Comparison of ENCODE assay signal across 8 cellular contexts in genomic region chr6:33172307-33173227, GRCh38. TPM values are rescaled to one million over a fixed set of nuclear protein-coding genes. Genes with fewer than 3 reads are reported as not detected.
DNase-seq lines count a peak whose midpoint lies in the region; ATAC-seq and TF ChIP-seq lines count a peak whose summit lies in the region.

No MANE protein-coding gene starts in this region.

- no peaks in the 10 kb centered on the region for H3K9me2 ChIP-seq in SK-N-SH

- no peaks in the 10 kb centered on the region for H3K36me3 Mint-ChIP-seq in activated CD4-positive, alpha-beta memory T cell treated with anti-CD3 and anti-CD28 coated beads for 36 hours
- no peaks in the 10 kb centered on the region for H3K36me3 Mint-ChIP-seq in activated CD4-positive, alpha-beta memory T cell treated with anti-CD3 and anti-CD28 coated beads, Interleukin-2, amount 10 ng/mL, durations not matched to agents 7 days and 5 days (ENCODE audit: low read depth)

- no peak for TF ChIP-seq POLR2A in upper lobe of left lung (IDR thresholded peaks at IDR 0.05)

- no peak overlapping the region for H3K27ac Mint-ChIP-seq in activated CD4-positive, alpha-beta memory T cell treated with anti-CD3 and anti-CD28 coated beads for 36 hours
- no peak overlapping the region for H3K27ac Mint-ChIP-seq in activated CD4-positive, alpha-beta memory T cell treated with anti-CD3 and anti-CD28 coated beads, Interleukin-2, amount 10 ng/mL, durations not matched to agents 7 days and 5 days

- no peaks in the 10 kb centered on the region for H3K9me3 ChIP-seq in SK-N-SH
- no peaks in the 10 kb centered on the region for H3K9me3 ChIP-seq in upper lobe of left lung

- H3K4me1 ChIP-seq in SK-N-SH (ENCODE audit: control insufficient read depth in 1 of 2, insufficient read depth in 2 of 2, low read depth in 1 of 2, low read length in 1 of 2) (no peaks in the 10 kb centered on the region; a peak in 1 of 4 replicates), upper lobe of left lung (no peaks in the 10 kb centered on the region)

- H3K4me1 Mint-ChIP-seq in activated CD4-positive, alpha-beta memory T cell treated with anti-CD3 and anti-CD28 coated beads for 36 hours (ENCODE audit: low read depth) = no peaks in the 10 kb centered on the region
- H3K4me1 Mint-ChIP-seq in activated CD4-positive, alpha-beta memory T cell treated with anti-CD3 and anti-CD28 coated beads, Interleukin-2, amount 10 ng/mL, durations not matched to agents 7 days and 5 days = no peaks in the 10 kb centered on the region

- TF ChIP-seq EP300 in SK-N-SH (IDR thresholded peaks at IDR 0.05; ENCODE audit: borderline replicate concordance in 1 of 2, low read depth in 1 of 2, low read length in 1 of 2) = no peak
- TF ChIP-seq EP300 in upper lobe of left lung (IDR thresholded peaks at IDR 0.05) = no peak

- H3K79me2 ChIP-seq in SK-N-SH (ENCODE audit: insufficient read depth) = no peaks in the 10 kb centered on the region

- no peak overlapping the region for H2AFZ ChIP-seq in SK-N-SH (ENCODE audit: low read depth)

- H3K9me3 Mint-ChIP-seq in activated CD4-positive, alpha-beta memory T cell treated with anti-CD3 and anti-CD28 coated beads for 36 hours = no peaks in the 10 kb centered on the region
- H3K9me3 Mint-ChIP-seq in activated CD4-positive, alpha-beta memory T cell treated with anti-CD3 and anti-CD28 coated beads, Interleukin-2, amount 10 ng/mL, durations not matched to agents 7 days and 5 days = no peaks in the 10 kb centered on the region

- no peak overlapping the region for H3K4me3 Mint-ChIP-seq in activated CD4-positive, alpha-beta memory T cell treated with anti-CD3 and anti-CD28 coated beads for 36 hours
- no peak overlapping the region for H3K4me3 Mint-ChIP-seq in activated CD4-positive, alpha-beta memory T cell treated with anti-CD3 and anti-CD28 coated beads, Interleukin-2, amount 10 ng/mL, durations not matched to agents 7 days and 5 days

- intact Hi-C loops in activated CD4-positive, alpha-beta memory T cell treated with anti-CD3 and anti-CD28 coated beads for 36 hours (cut with micrococcal nuclease) = no loop called here
- intact Hi-C loops in cardiac septum (cut with DNase I) = no loop called here

- CTCF ChIA-PET in activated CD4-positive, alpha-beta memory T cell treated with anti-CD3 and anti-CD28 coated beads for 36 hours (lab: Charles Lee) = interaction anchor here (0.7 to 4.0 kb wide), 3 partner anchors 11 to 25 kb away, joined by 3 to 18 read pairs (median 3); no protein-coding TSS in a partner anchor
- CTCF ChIA-PET in activated CD4-positive, alpha-beta memory T cell treated with anti-CD3 and anti-CD28 coated beads, Interleukin-2, amount 10 ng/mL, durations not matched to agents 7 days and 5 days (lab: Charles Lee) = interaction anchor here (0.6 to 1.8 kb wide), 3 partner anchors 11 to 76 kb away, joined by 3 to 5 read pairs (median 3); no protein-coding TSS in a partner anchor
- CTCF ChIA-PET in SK-N-SH (lab: Yijun Ruan, JAX) = interaction anchor here (0.6 to 4.6 kb wide), 11 partner anchors 10 to 158 kb away, joined by 3 to 34 read pairs (median 4); no protein-coding TSS in a partner anchor

- no peaks in the 10 kb centered on the region for H4K20me1 ChIP-seq in SK-N-SH (ENCODE audit: insufficient read depth)

- H3K9ac ChIP-seq in SK-N-SH = no peak overlapping the region

- no peaks in the 10 kb centered on the region for H3K36me3 ChIP-seq in SK-N-SH (replicated peaks in 1 of 2; ENCODE audit: control insufficient read depth in 1 of 2, insufficient read depth in 2 of 2, low read length in 1 of 2)
- H3K36me3 ChIP-seq in upper lobe of left lung = no peaks in the 10 kb centered on the region

- no peak for ATAC-seq in upper lobe of left lung (ENCODE audit: low FRiP score in 2 of 2)

- H3F3A ChIP-seq in SK-N-SH (replicated peaks; ENCODE audit: insufficient read depth) = no peaks in the 10 kb centered on the region

- POLR2A ChIA-PET in activated CD4-positive, alpha-beta memory T cell treated with anti-CD3 and anti-CD28 coated beads for 36 hours (lab: Charles Lee) = no interaction called here
- POLR2A ChIA-PET in activated CD4-positive, alpha-beta memory T cell treated with anti-CD3 and anti-CD28 coated beads, Interleukin-2, amount 10 ng/mL, durations not matched to agents 7 days and 5 days (lab: Charles Lee) = interaction anchor here (2.3 kb wide), 1 partner anchor 76 kb away, joined by 9 read pairs; no protein-coding TSS in a partner anchor
- POLR2A ChIA-PET in SK-N-SH (lab: Yijun Ruan, JAX) = interaction anchor here (0.7 kb wide), 1 partner anchor 1497 kb away, joined by 6 read pairs; no protein-coding TSS in a partner anchor

- TF ChIP-seq CTCF in SK-N-SH (IDR thresholded peaks at IDR 0.05) (peak; percentile 54), upper lobe of left lung (IDR thresholded peaks at IDR 0.05) (peak in 5 of 6 experiments; percentile 33 to 51 (median 45))

- H3K27me3 ChIP-seq in SK-N-SH (ENCODE audit: insufficient read depth) = no peaks in the 10 kb centered on the region
- H3K27me3 ChIP-seq in upper lobe of left lung = no peaks in the 10 kb centered on the region

- H3K27me3 Mint-ChIP-seq in activated CD4-positive, alpha-beta memory T cell treated with anti-CD3 and anti-CD28 coated beads for 36 hours = peaks cover 7% of the 10 kb centered on the region
- H3K27me3 Mint-ChIP-seq in activated CD4-positive, alpha-beta memory T cell treated with anti-CD3 and anti-CD28 coated beads, Interleukin-2, amount 10 ng/mL, durations not matched to agents 7 days and 5 days = peaks cover 2% of the 10 kb centered on the region

- peak; percentile 15 for DNase-seq in activated CD4-positive, alpha-beta memory T cell treated with anti-CD3 and anti-CD28 coated beads for 36 hours
- DNase-seq in activated CD4-positive, alpha-beta memory T cell treated with anti-CD3 and anti-CD28 coated beads, Interleukin-2, amount 10 ng/mL, durations not matched to agents 7 days and 5 days = no peak
- DNase-seq in SK-N-SH (no peak), cardiac septum (ENCODE audit: low spot score) (peak; percentile 63), upper lobe of left lung (no peak), DMS79 treated with DMSO at 0.1 percent for 48 hours (lab: John Stamatoyannopoulos, UW) (no peak), NCI-H2196 (lab: John Stamatoyannopoulos, UW; ENCODE audit: unreplicated experiment) (no peak)
- DNase-seq in activated CD8-positive, alpha-beta memory T cell treated with anti-CD3 and anti-CD28 coated beads, Interleukin-2, amount 50 U/mL, for 48 hours = no peak

- H3K4me3 ChIP-seq in SK-N-SH (ENCODE audit: low read depth in 2 of 2, low read length in 1 of 2) (no peak overlapping the region), upper lobe of left lung (no peak overlapping the region)

- 46% methylated on average over 11 of the region's 12 CpGs for WGBS in SK-N-SH (ENCODE audit: low lambda C conversion rate)
- 66 to 70% methylated on average over 11 to 12 of the region's 12 CpGs for WGBS in upper lobe of left lung, 2 donors

- no peak overlapping the region for H3K27ac ChIP-seq in SK-N-SH (ENCODE audit: low read depth in 2 of 2, low read length in 1 of 2)
- no peak overlapping the region for H3K27ac ChIP-seq in upper lobe of left lung

- TF ChIP-seq RAD21 in SK-N-SH (IDR thresholded peaks at IDR 0.05; ENCODE audit: low read length) = peak; percentile 60

- H3K4me2 ChIP-seq in SK-N-SH = no peak overlapping the region

RNA-seq across cellular contexts. Expression of gene COL11A2, which starts 19.7 kb away (rescaled TPM):
- total RNA-seq in activated CD4-positive, alpha-beta memory T cell treated with anti-CD3 and anti-CD28 coated beads for 36 hours = 1 to 10 TPM in 1 of 2 experiments, under 1 TPM in 1; 0.69 to 1.0 TPM
- total RNA-seq in activated CD4-positive, alpha-beta memory T cell treated with anti-CD3 and anti-CD28 coated beads, Interleukin-2, amount 10 ng/mL, durations not matched to agents 7 days and 5 days = under 1 TPM; 0.53 to 0.60 TPM
- 0.99 and 1.1 TPM in 2 replicates for polyA plus RNA-seq in SK-N-SH (2012; rRNA removed)
- polyA plus RNA-seq in SK-N-SH (2012; cell fraction: cytosol; rRNA removed) = 0.17 and 0.30 TPM in 2 replicates
- 11.9 TPM in 2 replicates for polyA plus RNA-seq in SK-N-SH (2012; cell fraction: nucleus; rRNA removed)
- total RNA-seq in cardiac septum (1.7 TPM), upper lobe of left lung (1 to 10 TPM in 2 of 6 donors, under 1 TPM in 4; 0.20 to 2.1 (median 0.74) TPM)

RNA-seq across cellular contexts. Expression of gene RXRB, which starts 27.9 kb away (rescaled TPM):
- total RNA-seq in activated CD4-positive, alpha-beta memory T cell treated with anti-CD3 and anti-CD28 coated beads for 36 hours = 10 to 100 TPM; 40.9 to 41.4 TPM
- total RNA-seq in activated CD4-positive, alpha-beta memory T cell treated with anti-CD3 and anti-CD28 coated beads, Interleukin-2, amount 10 ng/mL, durations not matched to agents 7 days and 5 days = 10 to 100 TPM; 44.0 to 45.0 TPM
- polyA plus RNA-seq in SK-N-SH (2012; rRNA removed) = 45.8 and 61.0 TPM in 2 replicates
- 17.8 and 27.5 TPM in 2 replicates for polyA plus RNA-seq in SK-N-SH (2012; cell fraction: cytosol; rRNA removed)
- 154 and 237 TPM in 2 replicates for polyA plus RNA-seq in SK-N-SH (2012; cell fraction: nucleus; rRNA removed)
- 33.5 TPM for total RNA-seq in cardiac septum
- 10 to 100 TPM; 19.3 to 67.1 (median 48.4) TPM for total RNA-seq in upper lobe of left lung

RNA-seq across cellular contexts. Expression of gene SLC39A7, which starts 28.1 kb away (rescaled TPM):
- 10 to 100 TPM; 42.0 to 45.7 TPM for total RNA-seq in activated CD4-positive, alpha-beta memory T cell treated with anti-CD3 and anti-CD28 coated beads for 36 hours
- 10 to 100 TPM; 52.8 to 53.8 TPM for total RNA-seq in activated CD4-positive, alpha-beta memory T cell treated with anti-CD3 and anti-CD28 coated beads, Interleukin-2, amount 10 ng/mL, durations not matched to agents 7 days and 5 days
- polyA plus RNA-seq in SK-N-SH (2012; rRNA removed) = 129 and 138 TPM in 2 replicates
- polyA plus RNA-seq in SK-N-SH (2012; cell fraction: cytosol; rRNA removed) = 125 and 141 TPM in 2 replicates
- polyA plus RNA-seq in SK-N-SH (2012; cell fraction: nucleus; rRNA removed) = 115 and 121 TPM in 2 replicates
- total RNA-seq in cardiac septum (62.4 TPM), upper lobe of left lung (100 to 1,000 TPM in 2 of 6 donors, 10 to 100 TPM in 4; 37.7 to 104 (median 86.7) TPM)

RNA-seq across cellular contexts. Expression of gene HSD17B8, which starts 31.9 kb away (rescaled TPM):
- 10 to 100 TPM; 35.3 to 36.1 TPM for total RNA-seq in activated CD4-positive, alpha-beta memory T cell treated with anti-CD3 and anti-CD28 coated beads for 36 hours
- 10 to 100 TPM; 11.4 to 13.0 TPM for total RNA-seq in activated CD4-positive, alpha-beta memory T cell treated with anti-CD3 and anti-CD28 coated beads, Interleukin-2, amount 10 ng/mL, durations not matched to agents 7 days and 5 days
- 33.5 and 37.5 TPM in 2 replicates for polyA plus RNA-seq in SK-N-SH (2012; rRNA removed)
- 21.5 and 28.7 TPM in 2 replicates for polyA plus RNA-seq in SK-N-SH (2012; cell fraction: cytosol; rRNA removed)
- polyA plus RNA-seq in SK-N-SH (2012; cell fraction: nucleus; rRNA removed) = 51.3 and 79.0 TPM in 2 replicates
- total RNA-seq in cardiac septum = 9.9 TPM
- total RNA-seq in upper lobe of left lung = 10 to 100 TPM in 5 of 6 donors, 1 to 10 TPM in 1; 8.2 to 39.3 (median 28.7) TPM

RNA-seq across cellular contexts. Expression of gene RING1, which starts 35.7 kb away (rescaled TPM):
- total RNA-seq in activated CD4-positive, alpha-beta memory T cell treated with anti-CD3 and anti-CD28 coated beads for 36 hours = 10 to 100 TPM; 25.4 to 28.4 TPM
- 10 to 100 TPM; 29.7 to 32.1 TPM for total RNA-seq in activated CD4-positive, alpha-beta memory T cell treated with anti-CD3 and anti-CD28 coated beads, Interleukin-2, amount 10 ng/mL, durations not matched to agents 7 days and 5 days
- 55.1 and 61.3 TPM in 2 replicates for polyA plus RNA-seq in SK-N-SH (2012; rRNA removed)
- polyA plus RNA-seq in SK-N-SH (2012; cell fraction: cytosol; rRNA removed) = 30.4 and 40.3 TPM in 2 replicates
- 158 and 191 TPM in 2 replicates for polyA plus RNA-seq in SK-N-SH (2012; cell fraction: nucleus; rRNA removed)
- total RNA-seq in cardiac septum (24.5 TPM), upper lobe of left lung (10 to 100 TPM; 17.9 to 50.6 (median 40.4) TPM)

Comparison
In these comparisons a context has a peak if more than half of its experiments do, and no peak if none do; other contexts are left out.
1. DNase-seq: peak in activated CD4-positive, alpha-beta memory T cell treated with anti-CD3 and anti-CD28 coated beads for 36 hours (single experiment) and cardiac septum (single experiment); none in activated CD4-positive, alpha-beta memory T cell treated with anti-CD3 and anti-CD28 coated beads, Interleukin-2, amount 10 ng/mL, durations not matched to agents 7 days and 5 days (single experiment), SK-N-SH (single experiment), upper lobe of left lung (0 of 2), DMS79 treated with DMSO at 0.1 percent for 48 hours (single experiment), NCI-H2196 (single experiment) and activated CD8-positive, alpha-beta memory T cell treated with anti-CD3 and anti-CD28 coated beads, Interleukin-2, amount 50 U/mL, for 48 hours (single experiment).